In genomic region chr1:226109829-226110248, GRCh38 we compare ENCODE assay signal across 1 cellular context.
TF ChIP-seq lines count a peak whose summit lies in the region.

No MANE protein-coding gene starts in this region.

TF ChIP-seq in K562, 482 proteins besides CTCF, POLR2A, EP300 and RAD21 (continued from another document and continues in another):
- TF ChIP-seq PKNOX1 (IDR thresholded peaks at IDR 0.05): peak; percentile 78
- peak; percentile 10; the same call in 1 of the 2 replicates for TF ChIP-seq SP1 (CRISPR knock-in tag; IDR thresholded peaks at IDR 0.05)
- TF ChIP-seq ZNF583 (CRISPR knock-in tag; IDR thresholded peaks at IDR 0.05): no peak
- TF ChIP-seq, protein P1, sequence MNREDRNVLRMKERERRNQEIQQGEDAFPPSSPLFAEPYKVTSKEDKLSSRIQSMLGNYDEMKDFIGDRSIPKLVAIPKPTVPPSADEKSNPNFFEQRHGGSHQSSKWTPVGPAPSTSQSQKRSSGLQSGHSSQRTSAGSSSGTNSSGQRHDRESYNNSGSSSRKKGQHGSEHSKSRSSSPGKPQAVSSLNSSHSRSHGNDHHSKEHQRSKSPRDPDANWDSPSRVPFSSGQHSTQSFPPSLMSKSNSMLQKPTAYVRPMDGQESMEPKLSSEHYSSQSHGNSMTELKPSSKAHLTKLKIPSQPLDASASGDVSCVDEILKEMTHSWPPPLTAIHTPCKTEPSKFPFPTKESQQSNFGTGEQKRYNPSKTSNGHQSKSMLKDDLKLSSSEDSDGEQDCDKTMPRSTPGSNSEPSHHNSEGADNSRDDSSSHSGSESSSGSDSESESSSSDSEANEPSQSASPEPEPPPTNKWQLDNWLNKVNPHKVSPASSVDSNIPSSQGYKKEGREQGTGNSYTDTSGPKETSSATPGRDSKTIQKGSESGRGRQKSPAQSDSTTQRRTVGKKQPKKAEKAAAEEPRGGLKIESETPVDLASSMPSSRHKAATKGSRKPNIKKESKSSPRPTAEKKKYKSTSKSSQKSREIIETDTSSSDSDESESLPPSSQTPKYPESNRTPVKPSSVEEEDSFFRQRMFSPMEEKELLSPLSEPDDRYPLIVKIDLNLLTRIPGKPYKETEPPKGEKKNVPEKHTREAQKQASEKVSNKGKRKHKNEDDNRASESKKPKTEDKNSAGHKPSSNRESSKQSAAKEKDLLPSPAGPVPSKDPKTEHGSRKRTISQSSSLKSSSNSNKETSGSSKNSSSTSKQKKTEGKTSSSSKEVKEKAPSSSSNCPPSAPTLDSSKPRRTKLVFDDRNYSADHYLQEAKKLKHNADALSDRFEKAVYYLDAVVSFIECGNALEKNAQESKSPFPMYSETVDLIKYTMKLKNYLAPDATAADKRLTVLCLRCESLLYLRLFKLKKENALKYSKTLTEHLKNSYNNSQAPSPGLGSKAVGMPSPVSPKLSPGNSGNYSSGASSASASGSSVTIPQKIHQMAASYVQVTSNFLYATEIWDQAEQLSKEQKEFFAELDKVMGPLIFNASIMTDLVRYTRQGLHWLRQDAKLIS (CRISPR knock-in tag; IDR thresholded peaks at IDR 0.05): 0 out of 2 replicates have a peak, but pooled peaks have one; percentile 33
- peak; percentile 55; the same call in 1 of the 2 replicates for TF ChIP-seq GMEB1 (CRISPR knock-in tag; IDR thresholded peaks at IDR 0.05)
- peak; percentile 7 for TF ChIP-seq TAF1 (IDR thresholded peaks at IDR 0.05; ENCODE audit: control insufficient read depth, extremely low read depth, insufficient read depth, low read length, severe bottlenecking)
- peak; percentile 68 to 84 for TF ChIP-seq KDM1A (IDR thresholded peaks at IDR 0.05)
- TF ChIP-seq NRF1 (conservative IDR thresholded peaks at IDR 0.05 in 1 of 2, IDR thresholded peaks at IDR 0.05 in 1 of 2): peak; percentile 77 to 81
- peak; percentile 52; the same call in 1 of the 2 replicates for TF ChIP-seq POLR2AphosphoS5 (IDR thresholded peaks at IDR 0.05; ENCODE audit: control insufficient read depth, insufficient read depth, low read depth, low read length)
- TF ChIP-seq ZNF175 (CRISPR knock-in tag; IDR thresholded peaks at IDR 0.05; ENCODE audit: low read depth): peak; percentile 47; the same call in 1 of the 2 replicates
- TF ChIP-seq IRF2 (CRISPR knock-in tag; IDR thresholded peaks at IDR 0.05): no peak
- TF ChIP-seq CAMTA2 (CRISPR knock-in tag; conservative IDR thresholded peaks at IDR 0.05): no peak
- TF ChIP-seq ZNF197 (CRISPR knock-in tag; IDR thresholded peaks at IDR 0.05; ENCODE audit: low read depth): peak; percentile 94
- peak; percentile 59; the same call in 1 of the 2 replicates for TF ChIP-seq TFAP4 (CRISPR knock-in tag; IDR thresholded peaks at IDR 0.05; ENCODE audit: borderline replicate concordance)
- TF ChIP-seq HMGN3 (IDR thresholded peaks at IDR 0.05; ENCODE audit: borderline replicate concordance, extremely low read depth, insufficient read length, low read depth, low read length): peak; percentile 35
- peak in 1 of 3 experiments; percentile 33 for TF ChIP-seq YY1 (IDR thresholded peaks at IDR 0.05; ENCODE audit: borderline replicate concordance in 1 of 3, control insufficient read depth in 1 of 3, extremely low read depth in 1 of 3, insufficient read depth in 3 of 3, insufficient read length in 1 of 3, insufficient replicate concordance in 2 of 3, low read depth in 1 of 3, low read length in 2 of 3)
- TF ChIP-seq MAZ (CRISPR knock-in tag; conservative IDR thresholded peaks at IDR 0.05 in 1 of 2, IDR thresholded peaks at IDR 0.05 in 1 of 2): no peak; a peak in 1 of 4 replicates
- TF ChIP-seq CCNT2 (IDR thresholded peaks at IDR 0.05; ENCODE audit: borderline replicate concordance, extremely low read depth, insufficient read length, low read depth, low read length): peak; percentile 66
- no peak for TF ChIP-seq CCAR2 (IDR thresholded peaks at IDR 0.05; ENCODE audit: low read depth, low read length)
- peak; percentile 24; the same call in 1 of the 2 replicates for TF ChIP-seq TEAD4 (IDR thresholded peaks at IDR 0.05; ENCODE audit: low read length)
- TF ChIP-seq TEAD4 (CRISPR knock-in tag; IDR thresholded peaks at IDR 0.05; ENCODE audit: borderline replicate concordance): no peak
- TF ChIP-seq CUX1 (CRISPR knock-in tag; IDR thresholded peaks at IDR 0.05): 0 out of 2 replicates have a peak, but pooled peaks have one; percentile 53
- peak; percentile 81 for TF ChIP-seq CREM (IDR thresholded peaks at IDR 0.05; ENCODE audit: low read depth)
- no peak for TF ChIP-seq POLR2AphosphoS2 (IDR thresholded peaks at IDR 0.05; ENCODE audit: low read length)
- peak; percentile 50 for TF ChIP-seq TBP (optimal IDR thresholded peaks at IDR 0.05; ENCODE audit: low read depth, low read length)
- TF ChIP-seq ZBTB9 (CRISPR knock-in tag; IDR thresholded peaks at IDR 0.05): 0 out of 2 replicates have a peak, but pooled peaks have one; percentile 8
- TF ChIP-seq, protein P2, sequence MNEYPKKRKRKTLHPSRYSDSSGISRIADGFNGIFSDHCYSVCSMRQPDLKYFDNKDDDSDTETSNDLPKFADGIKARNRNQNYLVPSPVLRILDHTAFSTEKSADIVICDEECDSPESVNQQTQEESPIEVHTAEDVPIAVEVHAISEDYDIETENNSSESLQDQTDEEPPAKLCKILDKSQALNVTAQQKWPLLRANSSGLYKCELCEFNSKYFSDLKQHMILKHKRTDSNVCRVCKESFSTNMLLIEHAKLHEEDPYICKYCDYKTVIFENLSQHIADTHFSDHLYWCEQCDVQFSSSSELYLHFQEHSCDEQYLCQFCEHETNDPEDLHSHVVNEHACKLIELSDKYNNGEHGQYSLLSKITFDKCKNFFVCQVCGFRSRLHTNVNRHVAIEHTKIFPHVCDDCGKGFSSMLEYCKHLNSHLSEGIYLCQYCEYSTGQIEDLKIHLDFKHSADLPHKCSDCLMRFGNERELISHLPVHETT (CRISPR knock-in tag; conservative IDR thresholded peaks at IDR 0.05 in 1 of 2, IDR thresholded peaks at IDR 0.05 in 1 of 2): peak in 1 of 2 experiments; percentile 51; a peak in 1 of 4 replicates
- TF ChIP-seq SIN3A (IDR thresholded peaks at IDR 0.05; ENCODE audit: borderline replicate concordance in 2 of 2, control insufficient read depth in 1 of 2, low read depth in 2 of 2, low read length in 2 of 2): peak in 1 of 2 experiments; percentile 34; a peak in 1 of 4 replicates
- peak; percentile 81 for TF ChIP-seq ZNF644 (tag; IDR thresholded peaks at IDR 0.05; ENCODE audit: low read depth)
- TF ChIP-seq CXXC5 (CRISPR knock-in tag; IDR thresholded peaks at IDR 0.05): peak; percentile 91
- 0 out of 2 replicates have a peak, but pooled peaks have one; percentile 28 for TF ChIP-seq RB1 (IDR thresholded peaks at IDR 0.05; ENCODE audit: low read depth)
- 0 out of 2 replicates have a peak, but pooled peaks have one; percentile 43 for TF ChIP-seq HNRNPL (IDR thresholded peaks at IDR 0.05; ENCODE audit: low read depth, low read length)
- TF ChIP-seq ETS1 (conservative IDR thresholded peaks at IDR 0.05; ENCODE audit: control insufficient read depth, low read depth, low read length): peak; percentile 66; the same call in 1 of the 2 replicates
- 0 out of 2 replicates have a peak, but pooled peaks have one; percentile 12 for TF ChIP-seq FOXP1 (CRISPR knock-in tag; IDR thresholded peaks at IDR 0.05)
- peak; percentile 23; the same call in 1 of the 2 replicates for TF ChIP-seq CBFA2T3 (IDR thresholded peaks at IDR 0.05)
- TF ChIP-seq NONO (IDR thresholded peaks at IDR 0.05; ENCODE audit: low read depth in 2 of 2, low read length in 1 of 2): peak in 1 of 2 experiments; percentile 65; a peak in 1 of 4 replicates
- peak; percentile 69; the same call in 1 of the 2 replicates for TF ChIP-seq PHF21A (IDR thresholded peaks at IDR 0.05; ENCODE audit: borderline replicate concordance, low read depth)
- TF ChIP-seq ZNF589 (CRISPR knock-in tag; IDR thresholded peaks at IDR 0.05; ENCODE audit: low read depth): peak; percentile 90
- peak; percentile 68 for TF ChIP-seq CREB1 (IDR thresholded peaks at IDR 0.05)
- TF ChIP-seq CREB1 (CRISPR knock-in tag; IDR thresholded peaks at IDR 0.05): no peak
- no peak for TF ChIP-seq HMG20A (CRISPR knock-in tag; conservative IDR thresholded peaks at IDR 0.05)
- peak; percentile 74 for TF ChIP-seq MEIS2 (IDR thresholded peaks at IDR 0.05; ENCODE audit: partially characterized antibody)
- peak; percentile 81 to 83 for TF ChIP-seq RCOR1 (IDR thresholded peaks at IDR 0.05; ENCODE audit: borderline replicate concordance in 1 of 2, low read depth in 2 of 2, low read length in 2 of 2)
